8 cellular contexts compared by ENCODE assay signal in genomic region chr9:129109504-129109903, GRCh38. TPM values are rescaled to one million over a fixed set of nuclear protein-coding genes. Genes with fewer than 3 reads are reported as not detected.
A peak's percentile ranks its signal among the peaks of the same experiment; 100 is the strongest.
DNase-seq lines count a peak whose midpoint lies in the region; ATAC-seq, FAIRE-seq and TF ChIP-seq lines count a peak whose summit lies in the region.

No MANE protein-coding gene starts in this region.

- intact Hi-C loops in natural killer cell (cut with micrococcal nuclease): no loop called here

- peak; percentile 30 for DNase-seq in G401 (ENCODE audit: low spot score)
- DNase-seq in RWPE1 (ENCODE audit: low spot score): peak; percentile 54
- peak; percentile 24 for DNase-seq in dermis blood vessel endothelial cell
- DNase-seq in natural killer cell: no peak
- DNase-seq in GM19239 (ENCODE audit: insufficient read length, low spot score): no peak
- no peak for DNase-seq in GM19238 (ENCODE audit: insufficient read length, low spot score)
- DNase-seq in cerebellar nuclear complex (lab: John Stamatoyannopoulos, UW): no peak
- no peak for DNase-seq in HK-2 (ENCODE audit: unreplicated experiment)

- TF ChIP-seq CTCF in RWPE1 (conservative IDR thresholded peaks at IDR 0.05; ENCODE audit: low read depth) (no peak), natural killer cell (IDR thresholded peaks at IDR 0.05) (no peak)

- H3K9me3 Mint-ChIP-seq in natural killer cell: no peaks in the 10 kb centered on the region

- H3K4me3 Mint-ChIP-seq in natural killer cell: peak overlapping the region; percentile 74

- in situ Hi-C loops in G401 (cut with HindIII; ENCODE audit: low sequenced_read_pairs): no loop called here

- FAIRE-seq in GM19239 (lab: Jason Lieb, UNC): no peak

- CTCF ChIA-PET in RWPE1 (lab: Yijun Ruan, JAX): interaction anchor here (1.6 kb wide), 1 partner anchor 64 kb away, joined by 9 read pairs; no protein-coding TSS in a partner anchor

- H3K27me3 Mint-ChIP-seq in natural killer cell (ENCODE audit: low read depth in 2 of 2): no peaks in the 10 kb centered on the region

- H3K27ac ChIP-seq in RWPE1: peak overlapping the region; percentile 94

- POLR2A ChIA-PET in RWPE1 (lab: Yijun Ruan, JAX; ENCODE audit: low non-redundant PET): no interaction called here

- peaks cover 17 to 24% of the 10 kb centered on the region in 2 donors for H3K4me1 Mint-ChIP-seq in natural killer cell

- no peak for ATAC-seq in natural killer cell

- no peaks in the 10 kb centered on the region for H3K36me3 Mint-ChIP-seq in natural killer cell

- peak overlapping the region; percentile 11 to 92 for H3K27ac Mint-ChIP-seq in natural killer cell

RNA-seq across cellular contexts. Expression of gene CRAT, which starts 1.1 kb away (rescaled TPM):
- total RNA-seq in G401 (2014; rRNA removed; shearing (Covaris generic)): 21.5 and 22.7 TPM in 2 replicates
- total RNA-seq in dermis blood vessel endothelial cell: 34.0 and 61.8 TPM in 2 replicates
- total RNA-seq in natural killer cell: 10 to 100 TPM; 13.5 to 13.8 (median 13.8) TPM

RNA-seq across cellular contexts. Expression of gene PTPA, which starts 1.7 kb away (rescaled TPM):
- 215 and 261 TPM in 2 replicates for total RNA-seq in G401 (2014; rRNA removed; shearing (Covaris generic))
- total RNA-seq in dermis blood vessel endothelial cell: 80.0 and 145 TPM in 2 replicates
- 10 to 100 TPM; 63.2 to 69.4 (median 64.9) TPM for total RNA-seq in natural killer cell

RNA-seq across cellular contexts. Expression of gene DOLPP1, which starts 28.6 kb away (rescaled TPM):
- total RNA-seq in G401 (2014; rRNA removed; shearing (Covaris generic)): 24.4 and 29.1 TPM in 2 replicates
- total RNA-seq in dermis blood vessel endothelial cell: 10.7 and 15.5 TPM in 2 replicates
- total RNA-seq in natural killer cell: 10 to 100 TPM in 1 of 3 donors, 1 to 10 TPM in 2; 7.5 to 11.6 (median 7.8) TPM

Comparison
In these comparisons a context has a peak if more than half of its experiments do, and no peak if none do; other contexts are left out.
1. DNase-seq: peak in G401 (single experiment), RWPE1 (single experiment) and dermis blood vessel endothelial cell (single experiment); none in natural killer cell (single experiment), GM19239 (single experiment), GM19238 (single experiment), cerebellar nuclear complex (0 of 2) and HK-2 (single experiment).